8 cellular contexts compared by ENCODE assay signal in genomic region chrX:23756165-23756564, GRCh38. TPM values are rescaled to one million over a fixed set of nuclear protein-coding genes. Genes with fewer than 3 reads are reported as not detected.
A peak's percentile ranks its signal among the peaks of the same experiment; 100 is the strongest.
DNase-seq lines count a peak whose midpoint lies in the region; ATAC-seq and TF ChIP-seq lines count a peak whose summit lies in the region.

No MANE protein-coding gene starts in this region.

- CTCF ChIA-PET in activated B cell treated with CpG ODN at 0.5 μM for 24 hours (lab: Charles Lee) = interaction anchor here (1.1 to 1.9 kb wide), 3 partner anchors 52 to 146 kb away, joined by 3 to 19 read pairs (median 10); no protein-coding TSS in a partner anchor

- no peaks in the 10 kb centered on the region for H3K27me3 Mint-ChIP-seq in activated B cell treated with CpG ODN at 0.5 μM for 24 hours
- H3K27me3 Mint-ChIP-seq in stimulated activated memory B cell treated with anti-CD40 and anti-IgM and Interleukin-4, amounts not matched to agents 10 μg/mL and 1 μg/mL and 100 μg/mL, for 72 hours = no peaks in the 10 kb centered on the region

- H2BK15ac ChIP-seq in mesenchymal stem cell (ENCODE audit: low read depth, poor library complexity, severe bottlenecking) = no peak overlapping the region

- no peaks in the 10 kb centered on the region for H3K9me3 ChIP-seq in mesenchymal stem cell (ENCODE audit: control insufficient read depth, low read length)

- H3K79me1 ChIP-seq in mesenchymal stem cell (replicated peaks; ENCODE audit: low read length, poor library complexity, severe bottlenecking) = no peaks in the 10 kb centered on the region

- H3K4me2 ChIP-seq in mesenchymal stem cell (ENCODE audit: low read length, poor library complexity, severe bottlenecking) = no peak overlapping the region

- H3K27me3 ChIP-seq in GM06990 (replicated peaks; ENCODE audit: control insufficient read depth, insufficient read depth, low read length) (no peaks in the 10 kb centered on the region), H7 (ENCODE audit: control insufficient read depth, insufficient read depth, low read length) (no peaks in the 10 kb centered on the region), mesenchymal stem cell (ENCODE audit: control insufficient read depth in 1 of 2, insufficient read depth in 1 of 2, low read length in 2 of 2) (no peaks in the 10 kb centered on the region)

- no peak overlapping the region for H3K4me3 ChIP-seq in GM06990 (replicated peaks; ENCODE audit: low read depth, low read length)
- no peak overlapping the region for H3K4me3 ChIP-seq in H7 (ENCODE audit: insufficient read depth, low read depth, low read length)
- no peak overlapping the region for H3K4me3 ChIP-seq in choroid plexus epithelial cell (ENCODE audit: low read depth, low read length)
- H3K4me3 ChIP-seq in mesenchymal stem cell (ENCODE audit: insufficient read depth in 1 of 2, low read depth in 1 of 2, low read length in 2 of 2) = no peak overlapping the region

- H3K36me3 ChIP-seq in GM06990 (ENCODE audit: control insufficient read depth, insufficient read depth, low read length) (no peaks in the 10 kb centered on the region), H7 (replicated peaks; ENCODE audit: control insufficient read depth, insufficient read depth, low read length) (no peaks in the 10 kb centered on the region), mesenchymal stem cell (ENCODE audit: control insufficient read depth in 1 of 2, insufficient read depth in 2 of 2, low read depth in 1 of 2, low read length in 2 of 2) (no peaks in the 10 kb centered on the region)

- peak; percentile 48 for TF ChIP-seq CTCF in GM06990 (IDR thresholded peaks at IDR 0.05; ENCODE audit: insufficient read depth, low read length, poor library complexity, severe bottlenecking)
- peak; percentile 26 for TF ChIP-seq CTCF in activated B cell treated with CpG ODN at 0.5 μM for 24 hours (IDR thresholded peaks at IDR 0.05)
- TF ChIP-seq CTCF in choroid plexus epithelial cell (conservative IDR thresholded peaks at IDR 0.05; ENCODE audit: low read depth, low read length) = peak; percentile 70

- DNase-seq in GM06990 (ENCODE audit: extremely low read depth, insufficient read length) (no peak), H7 (peak; percentile 69), NCI-H1105 treated with DMSO at 0.1 percent for 48 hours (lab: John Stamatoyannopoulos, UW) (peak; percentile 36), activated B cell treated with CpG ODN at 0.5 μM for 24 hours (peak; percentile 18), choroid plexus epithelial cell (ENCODE audit: low read depth) (peak; percentile 66), mesenchymal stem cell (peak; percentile 59)

- H3K9ac ChIP-seq in mesenchymal stem cell (ENCODE audit: low read length) = no peak overlapping the region

- no peak overlapping the region for H3K23ac ChIP-seq in mesenchymal stem cell (ENCODE audit: low read length in 2 of 2)

- intact Hi-C loops in activated B cell treated with CpG ODN at 0.5 μM for 24 hours (cut with micrococcal nuclease) = loop anchor here (1.0 to 2.0 kb wide), 5 partner anchors 13 to 146 kb away; partner anchors contain the start of gene ACOT9

- no peak overlapping the region for H3K18ac ChIP-seq in mesenchymal stem cell (ENCODE audit: low read depth in 1 of 2, low read length in 2 of 2)

- H3K4me3 Mint-ChIP-seq in activated B cell treated with CpG ODN at 0.5 μM for 24 hours = no peak overlapping the region
- H3K4me3 Mint-ChIP-seq in stimulated activated memory B cell treated with anti-CD40 and anti-IgM and Interleukin-4, amounts not matched to agents 10 μg/mL and 1 μg/mL and 100 μg/mL, for 72 hours = no peak overlapping the region

- no peak overlapping the region for H2AK5ac ChIP-seq in mesenchymal stem cell (ENCODE audit: low read length, severe bottlenecking)

- no peak overlapping the region for H2BK120ac ChIP-seq in mesenchymal stem cell (ENCODE audit: low read depth, low read length)

- no peak overlapping the region for H2BK5ac ChIP-seq in mesenchymal stem cell (ENCODE audit: low read depth, low read length, poor library complexity, severe bottlenecking)

- no peak overlapping the region for H4K8ac ChIP-seq in mesenchymal stem cell (ENCODE audit: low read length)

- H3K4me1 ChIP-seq in mesenchymal stem cell (ENCODE audit: control insufficient read depth, insufficient read depth, low read depth, low read length) = no peaks in the 10 kb centered on the region

- H3K36me3 Mint-ChIP-seq in activated B cell treated with CpG ODN at 0.5 μM for 24 hours (ENCODE audit: low read depth) = no peaks in the 10 kb centered on the region
- H3K36me3 Mint-ChIP-seq in stimulated activated memory B cell treated with anti-CD40 and anti-IgM and Interleukin-4, amounts not matched to agents 10 μg/mL and 1 μg/mL and 100 μg/mL, for 72 hours = no peaks in the 10 kb centered on the region

- H3K14ac ChIP-seq in mesenchymal stem cell (ENCODE audit: low read length in 2 of 2) = no peak overlapping the region

- H3K4me1 Mint-ChIP-seq in activated B cell treated with CpG ODN at 0.5 μM for 24 hours = peaks cover 3% of the 10 kb centered on the region
- no peaks in the 10 kb centered on the region for H3K4me1 Mint-ChIP-seq in stimulated activated memory B cell treated with anti-CD40 and anti-IgM and Interleukin-4, amounts not matched to agents 10 μg/mL and 1 μg/mL and 100 μg/mL, for 72 hours

- no peak overlapping the region for H4K91ac ChIP-seq in mesenchymal stem cell (ENCODE audit: low read length)

- H3K27ac ChIP-seq in mesenchymal stem cell (ENCODE audit: low read length, poor library complexity, severe bottlenecking) = no peak overlapping the region

- 6% methylated on average over 4 of the region's 4 CpGs for WGBS in mesenchymal stem cell

- ATAC-seq in activated B cell treated with CpG ODN at 0.5 μM for 24 hours (ENCODE audit: low read depth) = peak; percentile 64
- peak; percentile 80 for ATAC-seq in stimulated activated memory B cell treated with anti-CD40 and anti-IgM and Interleukin-4, amounts not matched to agents 10 μg/mL and 1 μg/mL and 100 μg/mL, for 72 hours
- ATAC-seq in HG03039 (IDR thresholded peaks at IDR 0.05; ENCODE audit: unreplicated experiment) = no peak

- peak overlapping the region; percentile 35 for H3K27ac Mint-ChIP-seq in activated B cell treated with CpG ODN at 0.5 μM for 24 hours
- no peak overlapping the region for H3K27ac Mint-ChIP-seq in stimulated activated memory B cell treated with anti-CD40 and anti-IgM and Interleukin-4, amounts not matched to agents 10 μg/mL and 1 μg/mL and 100 μg/mL, for 72 hours

- no peaks in the 10 kb centered on the region for H3K9me3 Mint-ChIP-seq in activated B cell treated with CpG ODN at 0.5 μM for 24 hours
- H3K9me3 Mint-ChIP-seq in stimulated activated memory B cell treated with anti-CD40 and anti-IgM and Interleukin-4, amounts not matched to agents 10 μg/mL and 1 μg/mL and 100 μg/mL, for 72 hours = no peaks in the 10 kb centered on the region

- no peak overlapping the region for H2BK12ac ChIP-seq in mesenchymal stem cell (ENCODE audit: low read length in 2 of 2)

- POLR2A ChIA-PET in activated B cell treated with CpG ODN at 0.5 μM for 24 hours (lab: Charles Lee) = no interaction called here

- H3K4ac ChIP-seq in mesenchymal stem cell (ENCODE audit: low read depth in 1 of 2, low read length in 2 of 2) = no peak overlapping the region

- no peak overlapping the region for H2AFZ ChIP-seq in mesenchymal stem cell (ENCODE audit: low read depth, low read length)

RNA-seq across cellular contexts. Expression of gene ACOT9, which starts 13.1 kb away (rescaled TPM):
- total RNA-seq in H7 (2014; rRNA removed; shearing (Covaris generic)) = 47.0 and 48.5 TPM in 2 replicates
- 46.0 and 49.4 TPM in 2 replicates for total RNA-seq in activated B cell treated with CpG ODN at 0.5 μM for 24 hours
- 46.3 TPM for polyA plus RNA-seq in mesenchymal stem cell (2013, experiment 1 of 2)
- 44.6 TPM for polyA plus RNA-seq in mesenchymal stem cell (2013, experiment 2 of 2)

RNA-seq across cellular contexts. Expression of gene SAT1, which starts 26.8 kb away (rescaled TPM):
- total RNA-seq in H7 (2014; rRNA removed; shearing (Covaris generic)) = 107 and 187 TPM in 2 replicates
- 75.1 and 88.9 TPM in 2 replicates for total RNA-seq in activated B cell treated with CpG ODN at 0.5 μM for 24 hours
- polyA plus RNA-seq in mesenchymal stem cell (2013, experiment 1 of 2) = 314 TPM
- 311 TPM for polyA plus RNA-seq in mesenchymal stem cell (2013, experiment 2 of 2)
